In genomic region chr17:42198897-42199296, GRCh38 we compare ENCODE assay signal across 1 cellular context.
TF ChIP-seq lines count a peak whose summit lies in the region.

No MANE protein-coding gene starts in this region.

TF ChIP-seq in GM12878, 131 proteins besides CTCF, POLR2A, EP300 and RAD21 (continues in another document):
- TF ChIP-seq SPI1 (IDR thresholded peaks at IDR 0.05; ENCODE audit: borderline replicate concordance, insufficient read depth, low read depth, low read length) (peak; percentile 89), SMC3 (IDR thresholded peaks at IDR 0.05; ENCODE audit: borderline replicate concordance, low read length) (no peak), HCFC1 (IDR thresholded peaks at IDR 0.05; ENCODE audit: low read length) (no peak), SMAD5 (IDR thresholded peaks at IDR 0.05; ENCODE audit: low read depth) (no peak), SKIL (IDR thresholded peaks at IDR 0.05; ENCODE audit: low read depth, poor library complexity, severe bottlenecking) (no peak), ZBED1 (IDR thresholded peaks at IDR 0.05; ENCODE audit: borderline replicate concordance) (no peak), MTA3 (IDR thresholded peaks at IDR 0.05; ENCODE audit: borderline replicate concordance, low read length) (no peak), MAX (IDR thresholded peaks at IDR 0.05; ENCODE audit: low read depth, low read length) (no peak), EGR1 (IDR thresholded peaks at IDR 0.05; ENCODE audit: borderline replicate concordance in 1 of 2, low read depth in 2 of 2, low read length in 2 of 2) (no peak), MEF2A (IDR thresholded peaks at IDR 0.05; ENCODE audit: insufficient read depth, low read depth, low read length) (no peak), ZBTB33 (IDR thresholded peaks at IDR 0.05) (no peak), ZNF24 (IDR thresholded peaks at IDR 0.05) (no peak), HDAC2 (IDR thresholded peaks at IDR 0.05) (no peak), RAD51 (IDR thresholded peaks at IDR 0.05) (peak; percentile 45; the same call in 1 of the 2 replicates), PML (IDR thresholded peaks at IDR 0.05; ENCODE audit: low read length) (no peak), WRNIP1 (IDR thresholded peaks at IDR 0.05; ENCODE audit: borderline replicate concordance, low read depth, low read length) (no peak), CHD4 (IDR thresholded peaks at IDR 0.05) (no peak), MXI1 (IDR thresholded peaks at IDR 0.05; ENCODE audit: low read depth, low read length) (no peak), PBX3 (IDR thresholded peaks at IDR 0.05; ENCODE audit: insufficient replicate concordance, low read depth, low read length) (no peak), NRF1 (conservative IDR thresholded peaks at IDR 0.05; ENCODE audit: low read depth, low read length) (no peak), PKNOX1 (IDR thresholded peaks at IDR 0.05) (no peak), CBX5 (IDR thresholded peaks at IDR 0.05; ENCODE audit: low read depth) (no peak), SMAD1 (IDR thresholded peaks at IDR 0.05; ENCODE audit: low read depth, partially characterized antibody) (no peak), ZNF687 (IDR thresholded peaks at IDR 0.05) (peak; percentile 72; the same call in 1 of the 2 replicates), BHLHE40 (IDR thresholded peaks at IDR 0.05; ENCODE audit: borderline replicate concordance in 1 of 2, low read depth in 2 of 2, low read length in 1 of 2) (peak in 1 of 2 experiments; percentile 60; a peak in 1 of 4 replicates), KAT2A (conservative IDR thresholded peaks at IDR 0.05; ENCODE audit: control insufficient read depth, low read depth, low read length) (no peak), CEBPB (IDR thresholded peaks at IDR 0.05; ENCODE audit: borderline replicate concordance in 1 of 2, low read depth in 2 of 2, low read length in 2 of 2) (no peak), SMARCA5 (IDR thresholded peaks at IDR 0.05) (no peak), DPF2 (IDR thresholded peaks at IDR 0.05) (no peak), NR2C2 (IDR thresholded peaks at IDR 0.05; ENCODE audit: borderline replicate concordance, control insufficient read depth, insufficient read length, low read depth) (no peak), E2F8 (IDR thresholded peaks at IDR 0.05; ENCODE audit: low read depth, partially characterized antibody) (no peak), PAX5 (IDR thresholded peaks at IDR 0.05; ENCODE audit: borderline replicate concordance, low read depth, low read length) (no peak), NR2F1 (conservative IDR thresholded peaks at IDR 0.05) (0 out of 2 replicates have a peak, but pooled peaks have one; percentile 29), RBBP5 (conservative IDR thresholded peaks at IDR 0.05) (no peak), HSF1 (IDR thresholded peaks at IDR 0.05; ENCODE audit: low read depth, low read length) (no peak), BCLAF1 (IDR thresholded peaks at IDR 0.05) (no peak), FOXM1 (IDR thresholded peaks at IDR 0.05; ENCODE audit: low read depth, low read length) (no peak), CREB1 (IDR thresholded peaks at IDR 0.05; ENCODE audit: low read depth) (no peak), POLR2AphosphoS2 (IDR thresholded peaks at IDR 0.05; ENCODE audit: low read depth, low read length) (no peak), NKRF (conservative IDR thresholded peaks at IDR 0.05) (no peak), TCF12 (IDR thresholded peaks at IDR 0.05; ENCODE audit: low read depth, low read length) (no peak)
